Comparison of ENCODE assay signal across 15 cellular contexts in genomic region chr19:46069841-46070341, GRCh38. TPM values are rescaled to one million over a fixed set of nuclear protein-coding genes. Genes with fewer than 3 reads are reported as not detected.
DNase-seq lines count a peak whose midpoint lies in the region; ATAC-seq, FAIRE-seq and TF ChIP-seq lines count a peak whose summit lies in the region.
"Had no signal": no experiment of that assay in that cellular context is flagged by ENCODE, and none has a peak within 500 bp of the region (broad histone marks: within the 10 kb centered on the region; RNA-seq: fewer than 3 reads in every experiment).

No MANE protein-coding gene starts in this region.

- TF ChIP-seq CTCF in A549 (IDR thresholded peaks at IDR 0.05) = no peak
- no peak for TF ChIP-seq CTCF in astrocyte (IDR thresholded peaks at IDR 0.05; ENCODE audit: insufficient read depth, low read depth, low read length)
- TF ChIP-seq CTCF in endothelial cell (IDR thresholded peaks at IDR 0.05; ENCODE audit: unreplicated experiment) = no peak
- TF ChIP-seq CTCF in GM23338 (conservative IDR thresholded peaks at IDR 0.05; ENCODE audit: low read depth in 2 of 2) = no peak

- peak overlapping the region; percentile 87 to 89 for H3K27ac ChIP-seq in A549
- peak overlapping the region; percentile 77 for H3K27ac ChIP-seq in astrocyte (ENCODE audit: low read depth, low read length)
- H3K27ac ChIP-seq in GM23338 (ENCODE audit: low read depth) = no peak overlapping the region
- H3K27ac ChIP-seq: cardiac muscle cell, gastrocnemius medialis, VCaP had no signal

- peaks cover 54% of the 10 kb centered on the region for H3K4me1 Mint-ChIP-seq in astrocyte (ENCODE audit: low read depth, unreplicated experiment)
- no peaks in the 10 kb centered on the region for H3K4me1 Mint-ChIP-seq in endothelial cell (ENCODE audit: unreplicated experiment)
- H3K4me1 Mint-ChIP-seq in GM23338 = no peaks in the 10 kb centered on the region

- no peaks in the 10 kb centered on the region for H3F3A ChIP-seq in GM23338 (replicated peaks; ENCODE audit: low read depth)

- peaks cover 70% of the 10 kb centered on the region for H3K4me1 ChIP-seq in A549
- H3K4me1 ChIP-seq in astrocyte (ENCODE audit: insufficient read depth, low read length) = peaks cover 35% of the 10 kb centered on the region
- no peaks in the 10 kb centered on the region for H3K4me1 ChIP-seq in GM23338 (ENCODE audit: insufficient read depth)
- H3K4me1 ChIP-seq: gastrocnemius medialis had no signal

- DNase-seq in A549 (ENCODE audit: low read depth in 1 of 2, low spot score in 1 of 2) = peak in 1 of 2 experiments; percentile 75
- peak; percentile 84 for DNase-seq in HS-27A (ENCODE audit: low read depth)
- DNase-seq in astrocyte (ENCODE audit: low read depth) = peak; percentile 95
- peak; percentile 56 for DNase-seq in foreskin melanocyte
- DNase-seq in endothelial cell (ENCODE audit: low spot score) = no peak
- DNase-seq in GM23338 (ENCODE audit: low spot score) = no peak
- no peak for DNase-seq in GOT3 (lab: John Stamatoyannopoulos, UW)
- DNase-seq: activated T-cell treated with anti-CD3 and anti-CD28 coated beads, Interleukin-2, amount 50 U/mL, for 24 hours; gastrocnemius medialis; NCI-H2227 treated with DMSO at 0.1 percent for 48 hours had no signal

- peaks cover 26% of the 10 kb centered on the region for H3K36me3 Mint-ChIP-seq in astrocyte (ENCODE audit: low read depth, unreplicated experiment)
- H3K36me3 Mint-ChIP-seq in endothelial cell (ENCODE audit: low read depth, unreplicated experiment) = no peaks in the 10 kb centered on the region
- H3K36me3 Mint-ChIP-seq in GM23338 (ENCODE audit: low read depth) = no peaks in the 10 kb centered on the region

- H3K4me3 Mint-ChIP-seq in astrocyte (ENCODE audit: unreplicated experiment) = no peak overlapping the region
- H3K4me3 Mint-ChIP-seq in endothelial cell (ENCODE audit: unreplicated experiment) = no peak overlapping the region
- no peak overlapping the region for H3K4me3 Mint-ChIP-seq in GM23338
- H3K4me3 Mint-ChIP-seq: activated T-cell treated with anti-CD3 and anti-CD28 coated beads, Interleukin-2, amount 50 U/mL, for 24 hours had no signal

- H3K36me3 ChIP-seq in astrocyte (ENCODE audit: insufficient read depth, low read length) (no peaks in the 10 kb centered on the region), GM23338 (ENCODE audit: insufficient read depth) (no peaks in the 10 kb centered on the region)
- H3K36me3 ChIP-seq: cardiac muscle cell, gastrocnemius medialis had no signal

- H3K9me3 Mint-ChIP-seq in astrocyte (ENCODE audit: unreplicated experiment) (peaks cover 21% of the 10 kb centered on the region), endothelial cell (ENCODE audit: unreplicated experiment) (no peaks in the 10 kb centered on the region), GM23338 (no peaks in the 10 kb centered on the region)
- H3K9me3 Mint-ChIP-seq: activated T-cell treated with anti-CD3 and anti-CD28 coated beads, Interleukin-2, amount 50 U/mL, for 24 hours had no signal

- no peaks in the 10 kb centered on the region for H3K9me2 ChIP-seq in GM23338 (ENCODE audit: insufficient read depth)

- H3K4me2 ChIP-seq in A549 (peak overlapping the region; percentile 64), astrocyte (ENCODE audit: low read length) (peak overlapping the region; percentile 71), GM23338 (no peak overlapping the region)

- H3K27me3 ChIP-seq in astrocyte (ENCODE audit: insufficient read depth, low read length) = peaks cover 4% of the 10 kb centered on the region
- H3K27me3 ChIP-seq in GM23338 (ENCODE audit: insufficient read depth) = peaks cover 6% of the 10 kb centered on the region; the same call in 1 of the 2 replicates

- CTCF ChIA-PET in A549 (lab: Yijun Ruan, JAX) = interaction anchor here (0.6 to 36.0 kb wide), 13 partner anchors 10 to 253 kb away, joined by 3 to 713 read pairs (median 3); no protein-coding TSS in a partner anchor

- H4K20me1 ChIP-seq in astrocyte (ENCODE audit: insufficient read depth, low read length) (no peaks in the 10 kb centered on the region), GM23338 (replicated peaks; ENCODE audit: insufficient read depth) (no peaks in the 10 kb centered on the region)

- TF ChIP-seq RAD21 in A549 (conservative IDR thresholded peaks at IDR 0.05 in 1 of 2, IDR thresholded peaks at IDR 0.05 in 1 of 2) = peak in 1 of 2 experiments; percentile 33; a peak in 2 of 5 replicates

- WGBS in A549 (ENCODE audit: missing lambda C conversion rate) = 5% methylated on average over 6 of the region's 6 CpGs

- H3K27ac Mint-ChIP-seq in astrocyte (ENCODE audit: unreplicated experiment) = peak overlapping the region; percentile 75
- H3K27ac Mint-ChIP-seq in endothelial cell (ENCODE audit: unreplicated experiment) = no peak overlapping the region
- no peak overlapping the region for H3K27ac Mint-ChIP-seq in GM23338
- H3K27ac Mint-ChIP-seq: activated T-cell treated with anti-CD3 and anti-CD28 coated beads, Interleukin-2, amount 50 U/mL, for 24 hours had no signal

- H2AFZ ChIP-seq in astrocyte (ENCODE audit: low read depth, low read length) (no peak overlapping the region), GM23338 (no peak overlapping the region)

- TF ChIP-seq EP300 in A549 (IDR thresholded peaks at IDR 0.05) = peak; percentile 89 to 90; a peak in 4 of 5 replicates

- H3K9me3 ChIP-seq in A549 (peaks cover 2% of the 10 kb centered on the region; the same call in 1 of the 3 replicates), astrocyte (ENCODE audit: insufficient read depth, low read depth, low read length) (no peaks in the 10 kb centered on the region)
- H3K9me3 ChIP-seq: gastrocnemius medialis had no signal

- peak overlapping the region; percentile 46 for H3K9ac ChIP-seq in astrocyte (ENCODE audit: low read length)

- H3K27me3 Mint-ChIP-seq in astrocyte (ENCODE audit: low read depth, unreplicated experiment) (peaks cover 3% of the 10 kb centered on the region), endothelial cell (ENCODE audit: unreplicated experiment) (peaks cover 2% of the 10 kb centered on the region), GM23338 (ENCODE audit: insufficient read depth, low read depth, poor library complexity) (peaks cover 1% of the 10 kb centered on the region)

- H3K4me3 ChIP-seq in A549 (no peak overlapping the region), astrocyte (ENCODE audit: insufficient read depth, low read depth, low read length) (no peak overlapping the region), GM23338 (no peak overlapping the region)
- H3K4me3 ChIP-seq: cardiac muscle cell, gastrocnemius medialis, lung had no signal

- TF ChIP-seq POLR2A in A549 (IDR thresholded peaks at IDR 0.05; ENCODE audit: low read length) = no peak

- H3K79me2 ChIP-seq in astrocyte (ENCODE audit: insufficient read depth, low read length) = no peaks in the 10 kb centered on the region
- H3K79me2 ChIP-seq in GM23338 (replicated peaks; ENCODE audit: insufficient read depth) = no peaks in the 10 kb centered on the region

- FAIRE-seq in A549 (lab: Jason Lieb, UNC) = no peak
- FAIRE-seq in astrocyte (lab: Jason Lieb, UNC) = peak; percentile 94

- ATAC-seq in A549 = peak; percentile 71 to 74
- ATAC-seq in GM23338 = no peak
- no peak for ATAC-seq in GM21390 (IDR thresholded peaks at IDR 0.05; ENCODE audit: unreplicated experiment)
- ATAC-seq: gastrocnemius medialis had no signal

- POLR2A ChIA-PET in A549 (lab: Yijun Ruan, JAX) = interaction anchor here (0.6 to 1.3 kb wide), 10 partner anchors 10 to 488 kb away, joined by 3 to 6 read pairs (median 3); partner anchors contain the start of gene CCDC61

TF ChIP-seq in GM23338, 12 proteins besides CTCF, POLR2A, EP300 and RAD21 (continues in another document):
- TF ChIP-seq EZH2phosphoT487 (IDR thresholded peaks at IDR 0.05; ENCODE audit: unreplicated experiment) (no peak), CREB1 (CRISPR knock-in tag; IDR thresholded peaks at IDR 0.05; ENCODE audit: low read depth) (no peak), ZNF331 (CRISPR knock-in tag; IDR thresholded peaks at IDR 0.05; ENCODE audit: low read depth) (no peak), JUNB (IDR thresholded peaks at IDR 0.05; ENCODE audit: unreplicated experiment) (no peak)

RNA-seq across cellular contexts. Expression of gene IGFL4, which starts 29.1 kb away (rescaled TPM):
- polyA plus RNA-seq in A549 (2011; rRNA removed) = 1.7 and 2.4 TPM in 2 replicates
- polyA plus RNA-seq in A549 (2012; cell fraction: cytosol; rRNA removed) = 0.03 TPM in 2 replicates
- polyA plus RNA-seq in A549 (2012; cell fraction: nucleus; rRNA removed) = 0.40 and 0.66 TPM in 2 replicates
- 1.3 to 3.1 TPM (median 2.8 TPM) in 3 replicates for polyA plus RNA-seq in A549 (2017; fragmentation: RNase III; extraction: RNeasy Plus Mini Kit Qiagen cat#74134 plus additional on column Dnase treatment)
- 0.83 and 1.7 TPM in 2 replicates for polyA minus RNA-seq in A549 (2011; rRNA and poly(A)+ RNA removed)
- total RNA-seq in astrocyte = 2.3 and 5.4 TPM in 2 replicates
- not detected for total RNA-seq in endothelial cell (ENCODE audit: unreplicated experiment)
- total RNA-seq in GM23338 (2014; rRNA removed; shearing (Covaris generic)) = 0.87 and 1.0 TPM in 2 replicates
- polyA plus RNA-seq in GM23338 (2016; fragmentation: Nextera tagmentation; extraction: Ambion mirVana) = 0.06 and 0.23 TPM in 2 replicates
- total RNA-seq: gastrocnemius medialis, lung, posterior vena cava had no signal
- polyA plus RNA-seq: lung had no signal

RNA-seq across cellular contexts. Expression of gene PGLYRP1, which starts 47.0 kb away (rescaled TPM):
- not detected in 2 replicates for polyA plus RNA-seq in A549 (2011; rRNA removed)
- polyA plus RNA-seq in A549 (2012; cell fraction: cytosol; rRNA removed) = not detected in 2 replicates
- polyA plus RNA-seq in A549 (2012; cell fraction: nucleus; rRNA removed) = not detected in 2 replicates
- polyA plus RNA-seq in A549 (2017; fragmentation: RNase III; extraction: RNeasy Plus Mini Kit Qiagen cat#74134 plus additional on column Dnase treatment) = not detected in 3 replicates
- not detected in 2 replicates for polyA minus RNA-seq in A549 (2011; rRNA and poly(A)+ RNA removed)
- not detected in 2 replicates for total RNA-seq in astrocyte
- total RNA-seq in endothelial cell (ENCODE audit: unreplicated experiment) = 0.54 TPM
- not detected in 2 replicates for total RNA-seq in GM23338 (2014; rRNA removed; shearing (Covaris generic))
- 0.33 TPM in 1 of 2 replicates, not detected in the other for polyA plus RNA-seq in GM23338 (2016; fragmentation: Nextera tagmentation; extraction: Ambion mirVana)
- total RNA-seq: cardiac muscle cell, gastrocnemius medialis, posterior vena cava had no signal

RNA-seq across cellular contexts. Expression of gene IGFL3, which starts 54.6 kb away (rescaled TPM):
- 0.16 TPM in 1 of 2 replicates, not detected in the other for polyA plus RNA-seq in A549 (2011; rRNA removed)
- 0.07 and 0.18 TPM in 2 replicates for polyA plus RNA-seq in A549 (2012; cell fraction: cytosol; rRNA removed)
- 0.08 TPM in 1 of 2 replicates, not detected in the other for polyA plus RNA-seq in A549 (2012; cell fraction: nucleus; rRNA removed)
- polyA plus RNA-seq in A549 (2017; fragmentation: RNase III; extraction: RNeasy Plus Mini Kit Qiagen cat#74134 plus additional on column Dnase treatment) = 0.44 to 1.1 TPM (median 0.66 TPM) in 3 replicates
- not detected in 2 replicates for polyA minus RNA-seq in A549 (2011; rRNA and poly(A)+ RNA removed)
- total RNA-seq in astrocyte = 93.5 and 127 TPM in 2 replicates
- not detected for total RNA-seq in endothelial cell (ENCODE audit: unreplicated experiment)
- not detected in 2 replicates for total RNA-seq in GM23338 (2014; rRNA removed; shearing (Covaris generic))
- polyA plus RNA-seq in GM23338 (2016; fragmentation: Nextera tagmentation; extraction: Ambion mirVana) = not detected in 2 replicates
- total RNA-seq: cardiac muscle cell, gastrocnemius medialis, lung, posterior vena cava had no signal
- polyA plus RNA-seq: cardiac muscle cell, lung had no signal

Comparison
In these comparisons a context has a peak if more than half of its experiments do, and no peak if none do; other contexts are left out.
1. ATAC-seq: peak in A549 (2 of 2); none in GM23338 (single experiment) and GM21390 (single experiment).
2. DNase-seq: peak in HS-27A (single experiment), astrocyte (single experiment) and foreskin melanocyte (single experiment); none in endothelial cell (single experiment), GM23338 (single experiment) and GOT3 (single experiment).
3. RNA of gene IGFL3, which starts 54.6 kb away (total RNA-seq): 93.5 to 127 TPM in astrocyte; not detected in GM23338 and not detected in endothelial cell (single experiment); every median in the first group is over 10 times any median in the second.